ENCODE assay signal across 2 cellular contexts in genomic region chr5:173913686-173914321, GRCh38.
TF ChIP-seq lines count a peak whose summit lies in the region.

No MANE protein-coding gene starts in this region.

TF ChIP-seq in HEK293, 187 proteins besides CTCF, POLR2A, EP300 and RAD21 (continued from another document and continues in another):
- TF ChIP-seq ZNF600 (tag by site-specific recombination; IDR thresholded peaks at IDR 0.05) (peak; percentile 73; the same call in 1 of the 2 replicates), ZNF140 (tag by site-specific recombination; IDR thresholded peaks at IDR 0.05) (no peak), ZNF585B (tag by site-specific recombination; IDR thresholded peaks at IDR 0.05) (no peak), SALL2 (tag by site-specific recombination; IDR thresholded peaks at IDR 0.05; ENCODE audit: borderline replicate concordance) (no peak), ZNF202 (tag by site-specific recombination; IDR thresholded peaks at IDR 0.05; ENCODE audit: borderline replicate concordance) (no peak), ZNF10 (tag by site-specific recombination; IDR thresholded peaks at IDR 0.05) (no peak), ZNF610 (tag by site-specific recombination; IDR thresholded peaks at IDR 0.05; ENCODE audit: borderline replicate concordance) (no peak), GFI1B (tag by site-specific recombination; IDR thresholded peaks at IDR 0.05) (no peak), ZIC2 (tag by site-specific recombination; IDR thresholded peaks at IDR 0.05) (no peak), SCRT2 (tag by site-specific recombination; IDR thresholded peaks at IDR 0.05) (no peak), ZNF416 (tag by site-specific recombination; IDR thresholded peaks at IDR 0.05) (no peak), ZNF121 (tag by site-specific recombination; IDR thresholded peaks at IDR 0.05) (no peak), GLIS1 (tag by site-specific recombination; IDR thresholded peaks at IDR 0.05) (no peak), GLI4 (tag by site-specific recombination; IDR thresholded peaks at IDR 0.05) (no peak), ZFP69B (tag by site-specific recombination; IDR thresholded peaks at IDR 0.05) (no peak), KLF8 (tag by site-specific recombination; IDR thresholded peaks at IDR 0.05) (no peak), WT1 (tag by site-specific recombination; IDR thresholded peaks at IDR 0.05) (no peak), OSR2 (tag by site-specific recombination; IDR thresholded peaks at IDR 0.05) (no peak; the same call in 1 of the 2 replicates), PRDM6 (tag by site-specific recombination; IDR thresholded peaks at IDR 0.05) (peak; percentile 80), HOXA7 (CRISPR knock-in tag; IDR thresholded peaks at IDR 0.05; ENCODE audit: borderline replicate concordance) (no peak), ZNF629 (tag by site-specific recombination; IDR thresholded peaks at IDR 0.05) (0 out of 2 replicates have a peak, but pooled peaks have one; percentile 29), TCF7L2 (IDR thresholded peaks at IDR 0.05; ENCODE audit: borderline replicate concordance, low read depth, low read length) (no peak), ZNF664 (tag by site-specific recombination; IDR thresholded peaks at IDR 0.05) (no peak), ZNF549 (tag by site-specific recombination; IDR thresholded peaks at IDR 0.05) (no peak)
- TF ChIP-seq, protein P1, sequence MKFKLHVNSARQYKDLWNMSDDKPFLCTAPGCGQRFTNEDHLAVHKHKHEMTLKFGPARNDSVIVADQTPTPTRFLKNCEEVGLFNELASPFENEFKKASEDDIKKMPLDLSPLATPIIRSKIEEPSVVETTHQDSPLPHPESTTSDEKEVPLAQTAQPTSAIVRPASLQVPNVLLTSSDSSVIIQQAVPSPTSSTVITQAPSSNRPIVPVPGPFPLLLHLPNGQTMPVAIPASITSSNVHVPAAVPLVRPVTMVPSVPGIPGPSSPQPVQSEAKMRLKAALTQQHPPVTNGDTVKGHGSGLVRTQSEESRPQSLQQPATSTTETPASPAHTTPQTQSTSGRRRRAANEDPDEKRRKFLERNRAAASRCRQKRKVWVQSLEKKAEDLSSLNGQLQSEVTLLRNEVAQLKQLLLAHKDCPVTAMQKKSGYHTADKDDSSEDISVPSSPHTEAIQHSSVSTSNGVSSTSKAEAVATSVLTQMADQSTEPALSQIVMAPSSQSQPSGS (tag by site-specific recombination; IDR thresholded peaks at IDR 0.05; ENCODE audit: low read depth) = peak; percentile 72
- TF ChIP-seq, protein P2, sequence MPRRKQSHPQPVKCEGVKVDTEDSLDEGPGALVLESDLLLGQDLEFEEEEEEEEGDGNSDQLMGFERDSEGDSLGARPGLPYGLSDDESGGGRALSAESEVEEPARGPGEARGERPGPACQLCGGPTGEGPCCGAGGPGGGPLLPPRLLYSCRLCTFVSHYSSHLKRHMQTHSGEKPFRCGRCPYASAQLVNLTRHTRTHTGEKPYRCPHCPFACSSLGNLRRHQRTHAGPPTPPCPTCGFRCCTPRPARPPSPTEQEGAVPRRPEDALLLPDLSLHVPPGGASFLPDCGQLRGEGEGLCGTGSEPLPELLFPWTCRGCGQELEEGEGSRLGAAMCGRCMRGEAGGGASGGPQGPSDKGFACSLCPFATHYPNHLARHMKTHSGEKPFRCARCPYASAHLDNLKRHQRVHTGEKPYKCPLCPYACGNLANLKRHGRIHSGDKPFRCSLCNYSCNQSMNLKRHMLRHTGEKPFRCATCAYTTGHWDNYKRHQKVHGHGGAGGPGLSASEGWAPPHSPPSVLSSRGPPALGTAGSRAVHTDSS (tag by site-specific recombination; IDR thresholded peaks at IDR 0.05) = no peak
- TF ChIP-seq, protein P3, sequence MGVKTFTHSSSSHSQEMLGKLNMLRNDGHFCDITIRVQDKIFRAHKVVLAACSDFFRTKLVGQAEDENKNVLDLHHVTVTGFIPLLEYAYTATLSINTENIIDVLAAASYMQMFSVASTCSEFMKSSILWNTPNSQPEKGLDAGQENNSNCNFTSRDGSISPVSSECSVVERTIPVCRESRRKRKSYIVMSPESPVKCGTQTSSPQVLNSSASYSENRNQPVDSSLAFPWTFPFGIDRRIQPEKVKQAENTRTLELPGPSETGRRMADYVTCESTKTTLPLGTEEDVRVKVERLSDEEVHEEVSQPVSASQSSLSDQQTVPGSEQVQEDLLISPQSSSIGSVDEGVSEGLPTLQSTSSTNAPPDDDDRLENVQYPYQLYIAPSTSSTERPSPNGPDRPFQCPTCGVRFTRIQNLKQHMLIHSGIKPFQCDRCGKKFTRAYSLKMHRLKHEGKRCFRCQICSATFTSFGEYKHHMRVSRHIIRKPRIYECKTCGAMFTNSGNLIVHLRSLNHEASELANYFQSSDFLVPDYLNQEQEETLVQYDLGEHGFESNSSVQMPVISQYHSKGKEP (tag by site-specific recombination; IDR thresholded peaks at IDR 0.05) = 0 out of 2 replicates have a peak, but pooled peaks have one; percentile 24

TF ChIP-seq in H1, 55 proteins besides CTCF, POLR2A, EP300 and RAD21 (continued from another document):
- no peak for TF ChIP-seq SIN3A (conservative IDR thresholded peaks at IDR 0.05 in 1 of 2, IDR thresholded peaks at IDR 0.05 in 1 of 2; ENCODE audit: low read depth in 1 of 2, low read length in 2 of 2)
- TF ChIP-seq GABPA (IDR thresholded peaks at IDR 0.05; ENCODE audit: borderline replicate concordance, insufficient read depth, low read length) = no peak
- no peak for TF ChIP-seq HDAC2 (IDR thresholded peaks at IDR 0.05; ENCODE audit: borderline replicate concordance in 1 of 2, low read depth in 2 of 2, low read length in 2 of 2)
- TF ChIP-seq SUZ12 (IDR thresholded peaks at IDR 0.05; ENCODE audit: low read length) = no peak
- TF ChIP-seq JUND (IDR thresholded peaks at IDR 0.05; ENCODE audit: low read length) = no peak
- TF ChIP-seq HDAC6 (IDR thresholded peaks at IDR 0.05; ENCODE audit: low read depth, low read length) = no peak
- TF ChIP-seq, protein P4, sequence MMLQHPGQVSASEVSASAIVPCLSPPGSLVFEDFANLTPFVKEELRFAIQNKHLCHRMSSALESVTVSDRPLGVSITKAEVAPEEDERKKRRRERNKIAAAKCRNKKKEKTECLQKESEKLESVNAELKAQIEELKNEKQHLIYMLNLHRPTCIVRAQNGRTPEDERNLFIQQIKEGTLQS (IDR thresholded peaks at IDR 0.05; ENCODE audit: insufficient read depth, low read depth, low read length) = no peak
- TF ChIP-seq, protein P1 (IDR thresholded peaks at IDR 0.05; ENCODE audit: low read length) = no peak
- no peak for TF ChIP-seq NRF1 (IDR thresholded peaks at IDR 0.05; ENCODE audit: low read depth, low read length)
- no peak for TF ChIP-seq BRCA1 (IDR thresholded peaks at IDR 0.05; ENCODE audit: low read depth, low read length)
- TF ChIP-seq SP4 (IDR thresholded peaks at IDR 0.05; ENCODE audit: low read length) = no peak
- TF ChIP-seq POU5F1 (IDR thresholded peaks at IDR 0.05; ENCODE audit: low read depth, low read length) = no peak
- TF ChIP-seq POLR2AphosphoS5 (IDR thresholded peaks at IDR 0.05; ENCODE audit: low read depth, low read length) = no peak
- TF ChIP-seq ASH2L (IDR thresholded peaks at IDR 0.05; ENCODE audit: low read length) = no peak
- TF ChIP-seq SP1 (IDR thresholded peaks at IDR 0.05; ENCODE audit: low read depth, low read length) = no peak
- no peak for TF ChIP-seq RNF2 (IDR thresholded peaks at IDR 0.05; ENCODE audit: borderline replicate concordance, low read depth, low read length, missing control alignments, poor library complexity, severe bottlenecking)
